ENCODE assay signal across 12 cellular contexts in the genomic region with DNA sequence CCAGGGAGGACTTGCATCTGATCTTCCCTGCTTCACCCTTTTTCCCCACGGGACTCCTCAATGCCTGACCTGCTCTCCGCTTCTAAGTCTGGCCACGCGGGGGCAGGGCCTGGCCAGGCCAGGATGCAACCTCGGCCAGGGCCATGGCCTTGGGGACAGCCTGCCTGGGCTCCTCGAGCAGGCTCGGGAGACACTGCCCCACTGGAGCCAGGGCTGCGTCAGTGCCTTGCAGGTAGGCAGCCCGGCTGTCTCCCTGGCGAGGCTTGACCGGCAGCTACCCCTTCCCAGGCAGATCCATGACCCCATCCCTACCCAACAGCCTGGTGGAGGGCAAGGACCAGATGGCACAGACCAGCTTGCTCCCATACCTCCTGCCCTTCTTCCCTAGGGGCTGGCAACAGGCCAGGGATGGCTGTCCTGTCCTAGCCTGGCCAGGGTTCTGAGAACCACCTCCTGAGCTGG. TPM values are rescaled to one million over a fixed set of nuclear protein-coding genes. Genes with fewer than 3 reads are reported as not detected.
DNase-seq lines count a peak whose midpoint lies in the region; ATAC-seq, FAIRE-seq and TF ChIP-seq lines count a peak whose summit lies in the region.
"Had no signal": no experiment of that assay in that cellular context is flagged by ENCODE, and none has a peak within 500 bp of the region (broad histone marks: within the 10 kb centered on the region; RNA-seq: fewer than 3 reads in every experiment).

No MANE protein-coding gene starts in this region.

- peaks cover 71% of the 10 kb centered on the region for H3K27me3 Mint-ChIP-seq in activated naive CD4-positive, alpha-beta T cell treated with anti-CD3 and anti-CD28 coated beads, Interleukin-2, amount 10 ng/mL, durations not matched to agents 7 days and 5 days

- H3K27me3 ChIP-seq in WERI-Rb-1 (ENCODE audit: insufficient read depth, low read depth, severe bottlenecking) (peaks cover 13% of the 10 kb centered on the region), pancreas (no peaks in the 10 kb centered on the region)

- FAIRE-seq in pancreas (lab: Jason Lieb, UNC), result no peak
- FAIRE-seq: RCC 7860 had no signal

- H3K4me3 ChIP-seq in WERI-Rb-1 (ENCODE audit: low read depth, low read length), result no peak overlapping the region
- peak overlapping the region in 2 of 4 donors; percentile 85 to 92 for H3K4me3 ChIP-seq in pancreas
- H3K4me3 ChIP-seq: BLaER1 treated with 17β-estradiol and CSF1 and Interleukin-3, amounts not matched to agents 10 nM and 100 nM had no signal

- no peaks in the 10 kb centered on the region for H3K36me3 ChIP-seq in WERI-Rb-1
- H3K36me3 ChIP-seq in pancreas, result no peaks in the 10 kb centered on the region
- H3K36me3 ChIP-seq: BLaER1 treated with 17β-estradiol and CSF1 and Interleukin-3, amounts not matched to agents 10 nM and 100 nM had no signal

- no peak overlapping the region for H3K4me3 Mint-ChIP-seq in activated naive CD4-positive, alpha-beta T cell treated with anti-CD3 and anti-CD28 coated beads, Interleukin-2, amount 10 ng/mL, durations not matched to agents 7 days and 5 days

- peak; percentile 23 to 31 for ATAC-seq in left cardiac atrium
- ATAC-seq in pancreas, result peak; percentile 61 to 77 (median 76)
- ATAC-seq in HG03571 (IDR thresholded peaks at IDR 0.05; ENCODE audit: unreplicated experiment), result no peak

- H3K27ac ChIP-seq in WERI-Rb-1 (no peak overlapping the region), pancreas (peak overlapping the region in 1 of 4 donors; percentile 28)
- H3K27ac ChIP-seq: BLaER1 treated with 17β-estradiol and CSF1 and Interleukin-3, amounts not matched to agents 10 nM and 100 nM had no signal

- WGBS in pancreas, 2 donors, result 2 to 10% methylated on average over 11 of the region's 11 CpGs

- peaks cover 1% of the 10 kb centered on the region for H3K36me3 Mint-ChIP-seq in activated naive CD4-positive, alpha-beta T cell treated with anti-CD3 and anti-CD28 coated beads, Interleukin-2, amount 10 ng/mL, durations not matched to agents 7 days and 5 days

- intact Hi-C loops in left cardiac atrium (cut with DNase I) (loop anchor here in 1 of 2 donors (10.0 kb wide), 1 partner anchor 339 kb away; no protein-coding TSS in a partner anchor), pancreas (cut with DNase I) (loop anchor here in 2 of 3 donors (5.0 to 10.0 kb wide), 4 partner anchors 119 to 349 kb away; no protein-coding TSS in a partner anchor)

- TF ChIP-seq CTCF in WERI-Rb-1 (IDR thresholded peaks at IDR 0.05; ENCODE audit: low read depth, low read length), result peak; percentile 81
- TF ChIP-seq CTCF in pancreas (IDR thresholded peaks at IDR 0.05), result peak; percentile 30 to 62 (median 54)

- H3K9me3 ChIP-seq in WERI-Rb-1 (ENCODE audit: severe bottlenecking), result no peaks in the 10 kb centered on the region
- no peaks in the 10 kb centered on the region for H3K9me3 ChIP-seq in pancreas
- H3K9me3 ChIP-seq: BLaER1 treated with 17β-estradiol and CSF1 and Interleukin-3, amounts not matched to agents 10 nM and 100 nM had no signal

- CTCF ChIA-PET in activated naive CD4-positive, alpha-beta T cell treated with anti-CD3 and anti-CD28 coated beads, Interleukin-2, amount 10 ng/mL, durations not matched to agents 7 days and 5 days (lab: Charles Lee), result no interaction called here

- H3K27ac Mint-ChIP-seq in activated naive CD4-positive, alpha-beta T cell treated with anti-CD3 and anti-CD28 coated beads, Interleukin-2, amount 10 ng/mL, durations not matched to agents 7 days and 5 days, result no peak overlapping the region

- no peaks in the 10 kb centered on the region for H3K9me3 Mint-ChIP-seq in activated naive CD4-positive, alpha-beta T cell treated with anti-CD3 and anti-CD28 coated beads, Interleukin-2, amount 10 ng/mL, durations not matched to agents 7 days and 5 days

- DNase-seq in EH (ENCODE audit: low read depth) (peak; percentile 10), WERI-Rb-1 (peak; percentile 79), left cardiac atrium (peak; percentile 35), pancreas (peak; percentile 79 to 95 (median 88)), GDM1 (lab: John Stamatoyannopoulos, UW) (no peak), NCI-H1048 (lab: John Stamatoyannopoulos, UW) (no peak)
- no peak for DNase-seq in activated naive CD4-positive, alpha-beta T cell treated with anti-CD3 and anti-CD28 coated beads, Interleukin-2, amount 10 ng/mL, durations not matched to agents 7 days and 5 days
- DNase-seq: activated CD4-positive, alpha-beta T cell treated with anti-CD3 and anti-CD28 coated beads, Interleukin-2, amount 50 U/mL, for 1 hour; NCI-H146 had no signal

- peaks cover 3% of the 10 kb centered on the region for H3K4me1 Mint-ChIP-seq in activated naive CD4-positive, alpha-beta T cell treated with anti-CD3 and anti-CD28 coated beads, Interleukin-2, amount 10 ng/mL, durations not matched to agents 7 days and 5 days

- peaks cover 0 to 3% (median 0%) of the 10 kb centered on the region in 3 donors for H3K4me1 ChIP-seq in pancreas

RNA-seq across cellular contexts. Expression of a gene that starts 2.7 kb away (rescaled TPM):
- total RNA-seq in left cardiac atrium (1 to 10 TPM in 1 of 2 donors, under 1 TPM in 1; 0.99 to 1.2 TPM), pancreas (10 to 100 TPM; 10.7 to 19.1 (median 14.9) TPM)
- 10 to 100 TPM in 1 of 2 donors, 1 to 10 TPM in 1; 6.6 to 19.2 TPM for polyA plus RNA-seq in pancreas

RNA-seq across cellular contexts. Expression of a gene that starts 45.0 kb away (rescaled TPM):
- total RNA-seq in left cardiac atrium, result not detected
- not detected for total RNA-seq in pancreas
- polyA plus RNA-seq in pancreas, result not detected

Comparison
In these comparisons a context has a peak if more than half of its experiments do, and no peak if none do; other contexts are left out.
1. DNase-seq: peak in EH (single experiment), WERI-Rb-1 (single experiment), left cardiac atrium (single experiment) and pancreas (6 of 6); none in GDM1 (single experiment), activated naive CD4-positive, alpha-beta T cell treated with anti-CD3 and anti-CD28 coated beads, Interleukin-2, amount 10 ng/mL, durations not matched to agents 7 days and 5 days (single experiment) and NCI-H1048 (single experiment).
2. RNA of a gene that starts 2.7 kb away (total RNA-seq): 10.7 to 19.1 TPM in pancreas; 0.99 to 1.2 TPM in left cardiac atrium; every median in the first group is over 4 times any median in the second.